ENCODE assay signal across 23 cellular contexts in the genomic region with DNA sequence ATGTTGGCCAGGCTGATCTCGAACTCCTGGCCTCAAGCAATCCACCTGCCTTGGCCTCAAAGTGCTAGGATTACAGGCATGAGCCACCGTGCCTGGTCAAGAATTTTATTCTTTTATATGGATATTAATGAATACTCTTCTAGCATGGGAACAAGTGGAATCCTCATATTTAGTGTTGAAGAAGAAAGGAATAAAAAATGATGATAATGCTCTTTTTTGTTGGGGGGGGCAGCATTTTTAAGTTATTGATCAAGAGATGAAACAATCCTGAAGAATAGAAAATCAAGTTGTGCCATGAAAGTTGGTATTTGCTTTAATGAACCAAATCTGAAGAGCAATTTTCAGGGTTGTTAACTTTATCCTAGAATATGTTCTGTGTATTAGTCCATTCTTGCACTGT. TPM values are rescaled to one million over a fixed set of nuclear protein-coding genes. Genes with fewer than 3 reads are reported as not detected.
A peak's percentile ranks its signal among the peaks of the same experiment; 100 is the strongest.
DNase-seq lines count a peak whose midpoint lies in the region; ATAC-seq, FAIRE-seq and TF ChIP-seq lines count a peak whose summit lies in the region.
"Had no signal": no experiment of that assay in that cellular context is flagged by ENCODE, and none has a peak within 500 bp of the region (broad histone marks: within the 10 kb centered on the region; RNA-seq: fewer than 3 reads in every experiment).

No MANE protein-coding gene starts in this region.

- intact Hi-C loops in HepG2 (cut with micrococcal nuclease; ENCODE audit: unreplicated experiment) (no loop called here), right lobe of liver (cut with DNase I) (no loop called here), IMR-90 (cut with micrococcal nuclease) (no loop called here)

- FAIRE-seq in HepG2 (lab: Jason Lieb, UNC): no peak
- FAIRE-seq: GM12878, GM12892, GM18507 had no signal

- no peaks in the 10 kb centered on the region for H3K9me3 ChIP-seq in HepG2 (ENCODE audit: low read length)
- H3K9me3 ChIP-seq in right lobe of liver: no peaks in the 10 kb centered on the region
- H3K9me3 ChIP-seq in IMR-90 (ENCODE audit: control insufficient read depth, insufficient read depth, low read length): peaks cover 4% of the 10 kb centered on the region; the same call in 1 of the 2 replicates
- H3K9me3 ChIP-seq: BE2C had no signal

- H2AK5ac ChIP-seq in IMR-90 (ENCODE audit: low read depth, low read length): no peak overlapping the region

- no peak overlapping the region for H3K18ac ChIP-seq in IMR-90 (ENCODE audit: low read depth, low read length)

- H4K91ac ChIP-seq in IMR-90 (ENCODE audit: insufficient read depth, low read depth, low read length): no peak overlapping the region

- H3K36me3 ChIP-seq in HepG2 (replicated peaks in 1 of 2; ENCODE audit: control insufficient read depth in 1 of 2, insufficient read depth in 2 of 2, low read length in 2 of 2) (no peaks in the 10 kb centered on the region), right lobe of liver (no peaks in the 10 kb centered on the region), IMR-90 (ENCODE audit: control insufficient read depth, insufficient read depth, low read length) (no peaks in the 10 kb centered on the region)
- H3K36me3 ChIP-seq: BE2C, BLaER1 had no signal

- H4K5ac ChIP-seq in IMR-90 (ENCODE audit: low read depth, low read length): no peak overlapping the region

- TF ChIP-seq EP300 in HepG2 (IDR thresholded peaks at IDR 0.05; ENCODE audit: low read depth in 2 of 2, low read length in 2 of 2) (no peak), HepG2 (CRISPR knock-in tag; IDR thresholded peaks at IDR 0.05; ENCODE audit: borderline replicate concordance) (no peak)

- CTCF ChIA-PET in HepG2 (lab: Yijun Ruan, JAX; ENCODE audit: low intra/inter-chr PET ratio, low total read pairs): no interaction called here
- CTCF ChIA-PET in IMR-90 (lab: Yijun Ruan, JAX): no interaction called here

- H3K4me2 ChIP-seq in HepG2 (ENCODE audit: low read depth, low read length) (0 out of 2 replicates have a peak overlapping the region, but pooled peaks have one; percentile 62), IMR-90 (ENCODE audit: low read depth, low read length) (no peak overlapping the region)
- H3K4me2 ChIP-seq: BLaER1 had no signal

- H3K56ac ChIP-seq in IMR-90 (ENCODE audit: extremely low read depth, insufficient read depth, low read length): no peak overlapping the region

- no peak for TF ChIP-seq CTCF in HepG2 (CRISPR knock-in tag; IDR thresholded peaks at IDR 0.05)
- TF ChIP-seq CTCF in right lobe of liver (IDR thresholded peaks at IDR 0.05): no peak
- no peak for TF ChIP-seq CTCF in IMR-90 (conservative IDR thresholded peaks at IDR 0.05; ENCODE audit: low read depth, low read length)

- peaks cover 55% of the 10 kb centered on the region for H3K4me1 ChIP-seq in HepG2 (ENCODE audit: insufficient read depth, low read length)
- peaks cover 0 to 6% (median 0%) of the 10 kb centered on the region in 4 donors for H3K4me1 ChIP-seq in right lobe of liver
- no peaks in the 10 kb centered on the region for H3K4me1 ChIP-seq in IMR-90 (ENCODE audit: control insufficient read depth, insufficient read depth, low read length)
- H3K4me1 ChIP-seq: BE2C, BLaER1 had no signal

- no peak overlapping the region for H4K8ac ChIP-seq in IMR-90 (ENCODE audit: low read depth in 2 of 2, low read length in 2 of 2)

- POLR2A ChIA-PET in HepG2 (lab: Yijun Ruan, JAX) (no interaction called here), IMR-90 (lab: Charles Lee; ENCODE audit: unreplicated experiment) (no interaction called here)

- no peaks in the 10 kb centered on the region for H3K27me3 ChIP-seq in HepG2 (ENCODE audit: control insufficient read depth in 1 of 2, insufficient read depth in 2 of 2, low read length in 2 of 2)
- no peaks in the 10 kb centered on the region for H3K27me3 ChIP-seq in right lobe of liver
- H3K27me3 ChIP-seq in IMR-90 (ENCODE audit: control insufficient read depth, insufficient read depth, low read length): peaks cover 2% of the 10 kb centered on the region; the same call in 1 of the 2 replicates
- H3K27me3 ChIP-seq: BLaER1 had no signal

- TF ChIP-seq POLR2A in HepG2 (IDR thresholded peaks at IDR 0.05; ENCODE audit: insufficient read depth in 1 of 2, low read depth in 2 of 2, low read length in 2 of 2) (no peak), right lobe of liver (IDR thresholded peaks at IDR 0.05) (no peak), IMR-90 (IDR thresholded peaks at IDR 0.05; ENCODE audit: low read depth, low read length) (no peak)

- TF ChIP-seq RAD21 in HepG2 (CRISPR knock-in tag; IDR thresholded peaks at IDR 0.05) (no peak), IMR-90 (IDR thresholded peaks at IDR 0.05; ENCODE audit: low read length) (no peak)

- no peak overlapping the region for H2AK9ac ChIP-seq in IMR-90 (replicated peaks; ENCODE audit: low read depth, low read length, poor library complexity)

- H2BK5ac ChIP-seq in IMR-90 (ENCODE audit: low read depth, low read length, poor library complexity, severe bottlenecking): no peak overlapping the region

- ATAC-seq in HepG2 (no peak), right lobe of liver (no peak), IMR-90 (ENCODE audit: low read depth) (no peak)
- ATAC-seq: GM12878 had no signal

- no peaks in the 10 kb centered on the region for H3K9me1 ChIP-seq in IMR-90 (ENCODE audit: insufficient read depth, low read length)

- H4K20me1 ChIP-seq in HepG2 (ENCODE audit: insufficient read depth, low read length) (no peaks in the 10 kb centered on the region), IMR-90 (ENCODE audit: insufficient read depth, low read length) (no peaks in the 10 kb centered on the region)
- H4K20me1 ChIP-seq: BLaER1 had no signal

- H2BK120ac ChIP-seq in IMR-90 (ENCODE audit: low read depth, low read length): no peak overlapping the region

- no peak overlapping the region for H3K14ac ChIP-seq in IMR-90 (replicated peaks; ENCODE audit: low read depth, low read length)

- no peak overlapping the region for H2BK15ac ChIP-seq in IMR-90 (ENCODE audit: low read depth, low read length)

- no peak overlapping the region for H2BK20ac ChIP-seq in IMR-90 (ENCODE audit: low read depth, low read length)

- DNase-seq in HepG2 (ENCODE audit: low spot score) (no peak), right lobe of liver (no peak), IMR-90 (no peak), iPS-NIHi11 (ENCODE audit: low spot score) (no peak), NCI-H446 treated with DMSO at 0.1 percent for 48 hours (lab: John Stamatoyannopoulos, UW) (no peak)
- DNase-seq: ACHN; BE2C; C1 segment of cervical spinal cord; CD4-positive, alpha-beta memory T cell; CD4-positive, CD25-positive, alpha-beta regulatory T cell; CD8-positive, alpha-beta memory T cell; COR-L47; DMS 273 treated with DMSO at 0.1 percent for 48 hours; DMS153; DMS53; DND-41; EL; GDM1 had no signal

- H3K79me2 ChIP-seq in HepG2 (ENCODE audit: insufficient read depth, low read length): no peaks in the 10 kb centered on the region

- 23% methylated on average over 2 of the region's 2 CpGs for WGBS in HepG2 (ENCODE audit: low lambda C conversion rate)
- WGBS in right lobe of liver (ENCODE audit: insufficient coverage, low coverage, low lambda C conversion rate, missing lambda C conversion rate): 81% methylated on average over 2 of the region's 2 CpGs
- 83% methylated on average over 1 of the region's 2 CpGs; no CpG with 5 or more reads in 1 of the 2 experiments for WGBS in IMR-90 (ENCODE audit: extremely low coverage in 2 of 2, insufficient read length in 1 of 2), 2 experiments

- no peaks in the 10 kb centered on the region for H3K79me1 ChIP-seq in IMR-90 (ENCODE audit: low read depth in 1 of 2, low read length in 2 of 2)

- no peak overlapping the region for H3K9ac ChIP-seq in HepG2 (ENCODE audit: insufficient read depth, low read depth, low read length)
- H3K9ac ChIP-seq in IMR-90 (ENCODE audit: low read depth, low read length): no peak overlapping the region
- H3K9ac ChIP-seq: BLaER1 had no signal

- no peak overlapping the region for H3K4ac ChIP-seq in IMR-90 (ENCODE audit: low read depth, low read length)

- in situ Hi-C loops in HepG2 (cut with HindIII; ENCODE audit: extremely low pct_ligation_motif_present, low pct_unique_long_range_greater_than_20kb): no loop called here
- in situ Hi-C loops in IMR-90 (cut with MboI; ENCODE audit: low sequenced_read_pairs): no loop called here

- dilution Hi-C loops in IMR-90 (cut with HindIII; ENCODE audit: low sequenced_read_pairs, unreplicated experiment): no loop called here

- no peak overlapping the region for H3K4me3 ChIP-seq in HepG2 (replicated peaks in 1 of 3; ENCODE audit: insufficient read depth in 1 of 3, low read depth in 2 of 3, low read length in 3 of 3)
- H3K4me3 ChIP-seq in right lobe of liver: no peak overlapping the region
- H3K4me3 ChIP-seq in IMR-90 (ENCODE audit: insufficient read depth, low read depth, low read length): no peak overlapping the region
- H3K4me3 ChIP-seq: BLaER1, GM12878 had no signal

- H3K27ac ChIP-seq in HepG2 (ENCODE audit: extremely low read length, insufficient read depth, low read length) (no peak overlapping the region), right lobe of liver (no peak overlapping the region), IMR-90 (ENCODE audit: insufficient read depth, low read length) (no peak overlapping the region)
- H3K27ac ChIP-seq: 22Rv1, BLaER1 had no signal

- no peak overlapping the region for H2AFZ ChIP-seq in HepG2 (ENCODE audit: low read length)
- no peak overlapping the region for H2AFZ ChIP-seq in IMR-90 (replicated peaks; ENCODE audit: low read length, poor library complexity)

- BruUV-seq in HepG2 (replicated peaks; lab: Mats Ljungman, UMichigan) (no TSS peak), IMR-90 (replicated peaks; lab: Mats Ljungman, UMichigan) (no TSS peak)

- H3K23ac ChIP-seq in IMR-90 (ENCODE audit: low read depth, low read length): no peak overlapping the region

RNA-seq across cellular contexts. Expression of a gene that starts 6.7 kb away (rescaled TPM):
- 10.5 and 11.7 TPM in 2 replicates for total RNA-seq in HepG2 (2016; rRNA removed; fragmentation: Illumina TruSeq; extraction: Trizol)
- 3.4 and 3.7 TPM in 2 replicates for total RNA-seq in HepG2 (2016; cell fraction: cytosol; rRNA removed; fragmentation: Illumina TruSeq; extraction: Trizol; ENCODE audit: low read depth)
- 9.8 and 10.6 TPM in 2 replicates for total RNA-seq in HepG2 (2016; cell fraction: insoluble cytoplasmic fraction; rRNA removed; fragmentation: Illumina TruSeq; extraction: Trizol)
- total RNA-seq in HepG2 (2016; cell fraction: membrane; rRNA removed; fragmentation: Illumina TruSeq; extraction: Trizol): 4.5 and 5.3 TPM in 2 replicates
- total RNA-seq in HepG2 (2016; cell fraction: nucleus; rRNA removed; fragmentation: Illumina TruSeq; extraction: Trizol): 14.3 and 16.7 TPM in 2 replicates
- 14.9 and 16.6 TPM in 2 replicates for polyA plus RNA-seq in HepG2 (2011; rRNA removed)
- 8.5 and 11.1 TPM in 2 replicates for polyA plus RNA-seq in HepG2 (2011; cell fraction: cytosol; rRNA removed)
- polyA plus RNA-seq in HepG2 (2011; cell fraction: nucleus; rRNA removed): 31.2 and 31.3 TPM in 2 replicates
- 12.6 and 13.0 TPM in 2 replicates for polyA plus RNA-seq in HepG2 (2012)
- polyA plus RNA-seq in HepG2 (2016; cell fraction: cytosol; fragmentation: Illumina TruSeq; extraction: Trizol; ENCODE audit: low read depth): 0.98 and 1.1 TPM in 2 replicates
- polyA plus RNA-seq in HepG2 (2016; cell fraction: insoluble cytoplasmic fraction; fragmentation: Illumina TruSeq; extraction: Trizol; ENCODE audit: low read depth): 6.4 and 6.6 TPM in 2 replicates
- 1.7 and 1.8 TPM in 2 replicates for polyA plus RNA-seq in HepG2 (2016; cell fraction: membrane; fragmentation: Illumina TruSeq; extraction: Trizol; ENCODE audit: low read depth)
- 20.6 and 23.6 TPM in 2 replicates for polyA plus RNA-seq in HepG2 (2016; cell fraction: nucleus; fragmentation: Illumina TruSeq; extraction: Trizol; ENCODE audit: insufficient read depth, low read depth)
- 0.02 and 24.0 TPM in 2 replicates for polyA minus RNA-seq in HepG2 (2011; rRNA and poly(A)+ RNA removed; ENCODE audit: low replicate concordance)
- polyA minus RNA-seq in HepG2 (2011; cell fraction: cytosol; rRNA and poly(A)+ RNA removed): 11.3 and 14.0 TPM in 2 replicates
- 30.6 and 35.8 TPM in 2 replicates for polyA minus RNA-seq in HepG2 (2011; cell fraction: nucleus; rRNA and poly(A)+ RNA removed)
- total RNA-seq in right lobe of liver: 1 to 10 TPM; 2.5 to 4.9 (median 4.2) TPM
- total RNA-seq in IMR-90 (2012; rRNA removed): 7.8 and 7.9 TPM in 2 replicates
- polyA plus RNA-seq in IMR-90 (2012; rRNA removed): 6.9 and 8.2 TPM in 2 replicates
- polyA plus RNA-seq in IMR-90 (2012; cell fraction: cytosol; rRNA removed): 3.6 and 4.1 TPM in 2 replicates
- 13.2 and 23.6 TPM in 2 replicates for polyA plus RNA-seq in IMR-90 (2012; cell fraction: nucleus; rRNA removed; ENCODE audit: low replicate concordance)

RNA-seq across cellular contexts. Expression of a gene that starts 56.7 kb away (rescaled TPM):
- total RNA-seq in HepG2 (2016; rRNA removed; fragmentation: Illumina TruSeq; extraction: Trizol) (30.8 and 44.2 TPM in 2 replicates), right lobe of liver (10 to 100 TPM; 46.9 to 82.1 (median 59.1) TPM), IMR-90 (2012; rRNA removed) (42.5 and 46.2 TPM in 2 replicates)
- 3.7 and 4.2 TPM in 2 replicates for total RNA-seq in HepG2 (2016; cell fraction: cytosol; rRNA removed; fragmentation: Illumina TruSeq; extraction: Trizol; ENCODE audit: low read depth)
- total RNA-seq in HepG2 (2016; cell fraction: insoluble cytoplasmic fraction; rRNA removed; fragmentation: Illumina TruSeq; extraction: Trizol): 27.2 and 45.7 TPM in 2 replicates
- 9.6 and 11.5 TPM in 2 replicates for total RNA-seq in HepG2 (2016; cell fraction: membrane; rRNA removed; fragmentation: Illumina TruSeq; extraction: Trizol)
- total RNA-seq in HepG2 (2016; cell fraction: nucleus; rRNA removed; fragmentation: Illumina TruSeq; extraction: Trizol): 61.1 and 74.3 TPM in 2 replicates
- polyA plus RNA-seq in HepG2 (2011; rRNA removed) (81.1 and 97.2 TPM in 2 replicates), IMR-90 (2012; rRNA removed) (27.8 and 32.3 TPM in 2 replicates)
- polyA plus RNA-seq in HepG2 (2011; cell fraction: cytosol; rRNA removed): 56.4 and 83.6 TPM in 2 replicates
- polyA plus RNA-seq in HepG2 (2011; cell fraction: nucleus; rRNA removed): 56.4 and 62.4 TPM in 2 replicates
- polyA plus RNA-seq in HepG2 (2012): 69.4 and 78.7 TPM in 2 replicates
- polyA plus RNA-seq in HepG2 (2016; cell fraction: cytosol; fragmentation: Illumina TruSeq; extraction: Trizol; ENCODE audit: low read depth): 1.8 and 2.0 TPM in 2 replicates
- polyA plus RNA-seq in HepG2 (2016; cell fraction: insoluble cytoplasmic fraction; fragmentation: Illumina TruSeq; extraction: Trizol; ENCODE audit: low read depth): 14.7 and 16.4 TPM in 2 replicates
- polyA plus RNA-seq in HepG2 (2016; cell fraction: membrane; fragmentation: Illumina TruSeq; extraction: Trizol; ENCODE audit: low read depth): 4.0 and 4.6 TPM in 2 replicates
- 41.8 and 43.9 TPM in 2 replicates for polyA plus RNA-seq in HepG2 (2016; cell fraction: nucleus; fragmentation: Illumina TruSeq; extraction: Trizol; ENCODE audit: insufficient read depth, low read depth)
- 12.4 and 245 TPM in 2 replicates for polyA minus RNA-seq in HepG2 (2011; rRNA and poly(A)+ RNA removed; ENCODE audit: low replicate concordance)
- 92.1 and 130 TPM in 2 replicates for polyA minus RNA-seq in HepG2 (2011; cell fraction: cytosol; rRNA and poly(A)+ RNA removed)
- polyA minus RNA-seq in HepG2 (2011; cell fraction: nucleus; rRNA and poly(A)+ RNA removed): 123 and 165 TPM in 2 replicates
- 13.4 and 16.6 TPM in 2 replicates for polyA plus RNA-seq in IMR-90 (2012; cell fraction: cytosol; rRNA removed)
- 9.3 and 25.4 TPM in 2 replicates for polyA plus RNA-seq in IMR-90 (2012; cell fraction: nucleus; rRNA removed; ENCODE audit: low replicate concordance)
